Comparison of ENCODE assay signal across 1 cellular context in the genomic region with DNA sequence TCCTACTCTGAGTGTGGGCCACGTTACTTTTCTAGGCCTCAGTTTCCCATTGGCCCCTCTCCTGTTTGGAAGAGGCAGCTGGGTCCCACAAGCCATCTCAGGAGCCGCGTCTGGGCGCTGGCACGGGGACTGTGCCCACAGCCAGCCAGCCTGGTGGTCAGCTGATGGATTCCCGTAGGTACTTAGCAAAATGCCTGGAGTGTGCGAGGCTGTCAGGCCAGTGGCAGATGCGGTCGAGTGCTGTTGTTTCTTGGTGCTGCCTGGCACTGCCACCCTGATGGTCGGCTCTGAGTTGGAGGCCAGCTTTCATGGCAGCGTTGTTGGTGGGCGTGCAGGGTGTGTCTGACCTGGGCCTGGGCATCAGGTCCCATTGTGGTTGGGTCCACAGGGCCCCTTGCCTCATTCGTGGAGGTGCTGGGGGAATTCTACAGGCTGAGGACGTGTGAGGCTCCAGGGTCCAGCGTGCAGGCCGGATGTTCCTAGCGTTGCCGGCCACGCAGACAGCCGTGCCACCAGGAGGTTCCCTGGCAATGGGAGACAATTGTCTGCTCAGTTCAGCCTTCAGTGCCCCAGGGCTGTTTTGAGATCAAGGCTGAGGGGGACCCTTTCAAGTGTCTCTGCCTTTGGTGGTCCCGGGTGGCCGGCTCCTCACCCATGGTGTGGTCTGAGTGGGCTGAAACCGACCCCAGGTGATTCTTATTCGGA.
TF ChIP-seq lines count a peak whose summit lies in the region.

No MANE protein-coding gene starts in this region.

TF ChIP-seq in GM23338, 12 proteins besides CTCF, POLR2A, EP300 and RAD21 (continued from another document):
- TF ChIP-seq, protein P1, sequence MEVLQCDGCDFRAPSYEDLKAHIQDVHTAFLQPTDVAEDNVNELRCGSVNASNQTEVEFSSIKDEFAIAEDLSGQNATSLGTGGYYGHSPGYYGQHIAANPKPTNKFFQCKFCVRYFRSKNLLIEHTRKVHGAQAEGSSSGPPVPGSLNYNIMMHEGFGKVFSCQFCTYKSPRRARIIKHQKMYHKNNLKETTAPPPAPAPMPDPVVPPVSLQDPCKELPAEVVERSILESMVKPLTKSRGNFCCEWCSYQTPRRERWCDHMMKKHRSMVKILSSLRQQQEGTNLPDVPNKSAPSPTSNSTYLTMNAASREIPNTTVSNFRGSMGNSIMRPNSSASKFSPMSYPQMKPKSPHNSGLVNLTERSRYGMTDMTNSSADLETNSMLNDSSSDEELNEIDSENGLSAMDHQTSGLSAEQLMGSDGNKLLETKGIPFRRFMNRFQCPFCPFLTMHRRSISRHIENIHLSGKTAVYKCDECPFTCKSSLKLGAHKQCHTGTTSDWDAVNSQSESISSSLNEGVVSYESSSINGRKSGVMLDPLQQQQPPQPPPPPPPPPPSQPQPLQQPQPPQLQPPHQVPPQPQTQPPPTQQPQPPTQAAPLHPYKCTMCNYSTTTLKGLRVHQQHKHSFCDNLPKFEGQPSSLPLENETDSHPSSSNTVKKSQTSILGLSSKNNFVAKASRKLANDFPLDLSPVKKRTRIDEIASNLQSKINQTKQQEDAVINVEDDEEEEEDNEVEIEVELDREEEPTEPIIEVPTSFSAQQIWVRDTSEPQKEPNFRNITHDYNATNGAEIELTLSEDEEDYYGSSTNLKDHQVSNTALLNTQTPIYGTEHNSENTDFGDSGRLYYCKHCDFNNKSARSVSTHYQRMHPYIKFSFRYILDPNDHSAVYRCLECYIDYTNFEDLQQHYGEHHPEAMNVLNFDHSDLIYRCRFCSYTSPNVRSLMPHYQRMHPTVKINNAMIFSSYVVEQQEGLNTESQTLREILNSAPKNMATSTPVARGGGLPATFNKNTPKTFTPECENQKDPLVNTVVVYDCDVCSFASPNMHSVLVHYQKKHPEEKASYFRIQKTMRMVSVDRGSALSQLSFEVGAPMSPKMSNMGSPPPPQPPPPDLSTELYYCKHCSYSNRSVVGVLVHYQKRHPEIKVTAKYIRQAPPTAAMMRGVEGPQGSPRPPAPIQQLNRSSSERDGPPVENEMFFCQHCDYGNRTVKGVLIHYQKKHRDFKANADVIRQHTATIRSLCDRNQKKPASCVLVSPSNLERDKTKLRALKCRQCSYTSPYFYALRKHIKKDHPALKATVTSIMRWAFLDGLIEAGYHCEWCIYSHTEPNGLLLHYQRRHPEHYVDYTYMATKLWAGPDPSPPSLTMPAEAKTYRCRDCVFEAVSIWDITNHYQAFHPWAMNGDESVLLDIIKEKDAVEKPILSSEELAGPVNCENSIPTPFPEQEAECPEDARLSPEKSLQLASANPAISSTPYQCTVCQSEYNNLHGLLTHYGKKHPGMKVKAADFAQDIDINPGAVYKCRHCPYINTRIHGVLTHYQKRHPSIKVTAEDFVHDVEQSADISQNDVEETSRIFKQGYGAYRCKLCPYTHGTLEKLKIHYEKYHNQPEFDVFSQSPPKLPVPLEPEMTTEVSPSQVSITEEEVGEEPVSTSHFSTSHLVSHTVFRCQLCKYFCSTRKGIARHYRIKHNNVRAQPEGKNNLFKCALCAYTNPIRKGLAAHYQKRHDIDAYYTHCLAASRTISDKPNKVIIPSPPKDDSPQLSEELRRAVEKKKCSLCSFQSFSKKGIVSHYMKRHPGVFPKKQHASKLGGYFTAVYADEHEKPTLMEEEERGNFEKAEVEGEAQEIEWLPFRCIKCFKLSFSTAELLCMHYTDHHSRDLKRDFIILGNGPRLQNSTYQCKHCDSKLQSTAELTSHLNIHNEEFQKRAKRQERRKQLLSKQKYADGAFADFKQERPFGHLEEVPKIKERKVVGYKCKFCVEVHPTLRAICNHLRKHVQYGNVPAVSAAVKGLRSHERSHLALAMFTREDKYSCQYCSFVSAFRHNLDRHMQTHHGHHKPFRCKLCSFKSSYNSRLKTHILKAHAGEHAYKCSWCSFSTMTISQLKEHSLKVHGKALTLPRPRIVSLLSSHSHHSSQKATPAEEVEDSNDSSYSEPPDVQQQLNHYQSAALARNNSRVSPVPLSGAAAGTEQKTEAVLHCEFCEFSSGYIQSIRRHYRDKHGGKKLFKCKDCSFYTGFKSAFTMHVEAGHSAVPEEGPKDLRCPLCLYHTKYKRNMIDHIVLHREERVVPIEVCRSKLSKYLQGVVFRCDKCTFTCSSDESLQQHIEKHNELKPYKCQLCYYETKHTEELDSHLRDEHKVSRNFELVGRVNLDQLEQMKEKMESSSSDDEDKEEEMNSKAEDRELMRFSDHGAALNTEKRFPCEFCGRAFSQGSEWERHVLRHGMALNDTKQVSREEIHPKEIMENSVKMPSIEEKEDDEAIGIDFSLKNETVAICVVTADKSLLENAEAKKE (CRISPR knock-in tag; IDR thresholded peaks at IDR 0.05): no peak
- TF ChIP-seq ETS1 (IDR thresholded peaks at IDR 0.05) (no peak), CREB1 (CRISPR knock-in tag; IDR thresholded peaks at IDR 0.05; ENCODE audit: low read depth) (no peak)
